8 cellular contexts compared by ENCODE assay signal in the genomic region with DNA sequence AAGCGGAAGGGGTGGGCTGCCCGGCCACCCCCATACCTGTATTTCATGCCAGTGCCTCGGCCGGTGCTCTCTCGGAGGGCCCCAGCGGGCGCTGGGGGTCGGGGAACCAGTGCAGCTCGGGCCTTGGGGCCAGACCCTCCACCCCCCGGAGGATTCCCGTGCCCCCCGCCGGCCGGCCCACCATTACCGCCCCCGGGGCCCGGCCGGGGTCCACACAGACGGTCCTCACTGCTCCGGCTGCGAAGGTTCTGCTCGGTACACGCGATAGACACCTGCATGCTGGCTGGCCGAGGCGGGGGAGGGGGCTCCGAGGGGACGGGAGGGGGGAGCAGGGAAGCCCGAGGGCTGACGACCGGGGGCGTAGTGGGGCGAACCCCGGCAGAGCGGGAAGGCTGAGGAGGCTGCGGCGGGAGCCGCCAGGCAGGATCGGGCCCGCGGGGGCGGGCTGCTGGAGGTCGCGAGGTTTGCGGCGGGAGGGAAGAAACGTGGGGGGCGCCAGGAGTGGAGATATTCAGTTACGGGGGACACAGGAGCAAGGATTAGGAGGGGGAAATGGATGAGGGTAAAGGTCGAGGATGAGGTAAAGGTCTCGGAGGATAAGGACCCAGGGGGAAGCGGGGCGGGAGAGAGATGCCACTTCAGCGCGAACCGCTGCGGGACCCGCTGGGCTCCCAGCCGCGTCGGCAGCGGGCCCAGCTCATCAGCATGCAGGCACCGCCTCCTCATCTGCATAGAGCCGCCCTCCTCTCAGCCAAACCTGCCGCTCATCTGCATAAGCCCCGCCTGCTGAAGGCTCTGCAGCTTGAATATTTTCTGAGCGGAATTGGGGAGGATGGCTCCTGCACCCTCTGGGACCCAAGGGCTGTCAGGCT. TPM values are rescaled to one million over a fixed set of nuclear protein-coding genes. Genes with fewer than 3 reads are reported as not detected.
DNase-seq lines count a peak whose midpoint lies in the region; ATAC-seq, FAIRE-seq and TF ChIP-seq lines count a peak whose summit lies in the region.

Gene KCNAB3 (minus strand): TSS at position 699 of the 872 bp plus-strand sequence. CDS start 421 bp downstream, at position 278.

- ATAC-seq in GM21390 (IDR thresholded peaks at IDR 0.05; ENCODE audit: unreplicated experiment) (no peak), HG02588 (IDR thresholded peaks at IDR 0.05; ENCODE audit: unreplicated experiment) (no peak), gastroesophageal sphincter (no peak)

- H3K4me3 ChIP-seq in BJ (ENCODE audit: low read depth, low read length) (peak within 1 kb of the TSS; percentile 51), gastroesophageal sphincter (peak within 1 kb of the TSS in 1 of 2 donors; percentile 24)

- DNase-seq in BJ (ENCODE audit: low read depth) (no peak), NCI-H1092 (lab: John Stamatoyannopoulos, UW) (peak; percentile 58), frontal cortex (ENCODE audit: low spot score in 2 of 2) (peak; percentile 71 to 83), putamen (ENCODE audit: low spot score) (peak; percentile 74)
- peak; percentile 70 for DNase-seq in activated naive CD4-positive, alpha-beta T cell treated with Interleukin-2 at 50 U/mL for 16 hours

- TF ChIP-seq POLR2A in gastroesophageal sphincter (IDR thresholded peaks at IDR 0.05): no peak

- TF ChIP-seq CTCF in BJ (IDR thresholded peaks at IDR 0.05; ENCODE audit: insufficient read depth, low read depth, low read length) (no peak), gastroesophageal sphincter (IDR thresholded peaks at IDR 0.05) (no peak)

- no peak for TF ChIP-seq EP300 in gastroesophageal sphincter (IDR thresholded peaks at IDR 0.05)

- POLR2A ChIA-PET in BJ (lab: Charles Lee): no interaction called here

- WGBS in gastroesophageal sphincter (ENCODE audit: low coverage in 1 of 2), 2 donors: 8 to 60% methylated on average over 3 to 5 of the region's 67 CpGs

- CTCF ChIA-PET in BJ (lab: Yijun Ruan, JAX): interaction anchor here (0.6 to 1.2 kb wide), 3 partner anchors 13 to 60 kb away, joined by 3 read pairs; partner anchors contain the start of gene RNF227

- H3K9me3 ChIP-seq in gastroesophageal sphincter: no peaks in the 10 kb centered on the region

- peaks cover 0 to 43% (median 10%) of the 10 kb centered on the region in 3 donors for H3K4me1 ChIP-seq in gastroesophageal sphincter

- H3K36me3 ChIP-seq in BJ (ENCODE audit: control insufficient read depth, insufficient read depth, low read length): no peaks in the 10 kb centered on the region; the same call in 1 of the 2 replicates
- H3K36me3 ChIP-seq in gastroesophageal sphincter: peaks cover 0 to 8% of the 10 kb centered on the region in 2 donors

- H3K27ac ChIP-seq in gastroesophageal sphincter: no peak within 1 kb of the TSS

- H3K27me3 ChIP-seq in BJ (ENCODE audit: control insufficient read depth, insufficient read depth, low read length) (no peaks in the 10 kb centered on the region), gastroesophageal sphincter (peaks cover 17% of the 10 kb centered on the region)

- FAIRE-seq in frontal cortex (lab: Jason Lieb, UNC): no peak

RNA-seq across cellular contexts. Expression of gene KCNAB3, which starts in this region (rescaled TPM):
- polyA plus RNA-seq in BJ (2011; rRNA removed): 1.9 TPM in 2 replicates
- polyA minus RNA-seq in BJ (2011; rRNA and poly(A)+ RNA removed): 0.62 and 1.0 TPM in 2 replicates
- total RNA-seq in frontal cortex (1.2 TPM), gastroesophageal sphincter (1 to 10 TPM in 1 of 4 donors, under 1 TPM in 1, not detected in 2; 0.58 to 1.3 TPM)
